ENCODE assay signal across 9 cellular contexts in genomic region chr17:35242158-35242804, GRCh38. TPM values are rescaled to one million over a fixed set of nuclear protein-coding genes. Genes with fewer than 3 reads are reported as not detected.
DNase-seq lines count a peak whose midpoint lies in the region; ATAC-seq, FAIRE-seq and TF ChIP-seq lines count a peak whose summit lies in the region.
"Had no signal": no experiment of that assay in that cellular context is flagged by ENCODE, and none has a peak within 500 bp of the region (broad histone marks: within the 10 kb centered on the region; RNA-seq: fewer than 3 reads in every experiment).

No MANE protein-coding gene starts in this region.

- TF ChIP-seq CTCF in RWPE2 (IDR thresholded peaks at IDR 0.05; ENCODE audit: poor library complexity, severe bottlenecking): peak; percentile 35
- peak; percentile 66 for TF ChIP-seq CTCF in progenitor cell of endocrine pancreas (IDR thresholded peaks at IDR 0.05; ENCODE audit: unreplicated experiment)

- no peaks in the 10 kb centered on the region for H3K9me3 ChIP-seq in RWPE2 (ENCODE audit: severe bottlenecking)

- no peaks in the 10 kb centered on the region for H3K27me3 ChIP-seq in RWPE2 (ENCODE audit: insufficient read depth, poor library complexity, severe bottlenecking)

- ATAC-seq in GM21526 (IDR thresholded peaks at IDR 0.05; ENCODE audit: low FRiP score, unreplicated experiment) (peak; percentile 56), RWPE2 (ENCODE audit: low read depth) (peak; percentile 57)

- H3K27ac Mint-ChIP-seq in progenitor cell of endocrine pancreas: peak overlapping the region; percentile 97

- H3K9me3 Mint-ChIP-seq in progenitor cell of endocrine pancreas (ENCODE audit: low read depth): no peaks in the 10 kb centered on the region

- intact Hi-C loops in cardiac septum (cut with DNase I): loop anchor here (5.0 kb wide), 3 partner anchors 70 to 295 kb away; partner anchors contain the start of genes SLFN12 and SLFN12L

- H3K27ac ChIP-seq in RWPE2 (ENCODE audit: poor library complexity, severe bottlenecking): peak overlapping the region; percentile 97

- H3K4me1 Mint-ChIP-seq in progenitor cell of endocrine pancreas (ENCODE audit: low read depth): peaks cover 21% of the 10 kb centered on the region

- H3K36me3 ChIP-seq in RWPE2 (ENCODE audit: low read depth): peaks cover 21% of the 10 kb centered on the region

- no peaks in the 10 kb centered on the region for H3K27me3 Mint-ChIP-seq in progenitor cell of endocrine pancreas

- peak overlapping the region; percentile 89 for H3K4me3 Mint-ChIP-seq in progenitor cell of endocrine pancreas (ENCODE audit: low read depth)

- peak; percentile 66 for DNase-seq in DMS 273 (lab: John Stamatoyannopoulos, UW; ENCODE audit: unreplicated experiment)
- DNase-seq in Jurkat, Clone E6-1 (ENCODE audit: low read depth, low spot score): peak; percentile 85
- DNase-seq in RWPE2 (ENCODE audit: low spot score): peak; percentile 87
- DNase-seq in activated naive CD4-positive, alpha-beta T cell treated with Interleukin-2 at 50 U/mL for 16 hours: peak; percentile 87
- peak; percentile 77 for DNase-seq in cardiac septum (ENCODE audit: low spot score)
- peak; percentile 68 for DNase-seq in progenitor cell of endocrine pancreas (ENCODE audit: low spot score, unreplicated experiment)
- DNase-seq in urothelium cell line (ENCODE audit: low spot score): peak; percentile 83

- FAIRE-seq in urothelium cell line (lab: Jason Lieb, UNC): no peak

- peaks cover 29% of the 10 kb centered on the region for H3K4me1 ChIP-seq in RWPE2 (ENCODE audit: insufficient read depth, poor library complexity, severe bottlenecking)

- peak overlapping the region; percentile 88 for H3K4me3 ChIP-seq in Jurkat, Clone E6-1 (ENCODE audit: low read length)
- peak overlapping the region; percentile 85 for H3K4me3 ChIP-seq in RWPE2 (ENCODE audit: severe bottlenecking)

- H3K36me3 Mint-ChIP-seq in progenitor cell of endocrine pancreas (ENCODE audit: insufficient read depth): peaks cover 2% of the 10 kb centered on the region

RNA-seq across cellular contexts. Expression of gene SLFN5, which starts 0.6 kb away (rescaled TPM):
- polyA plus RNA-seq in Jurkat, Clone E6-1 (2012; ENCODE audit: insufficient read depth, insufficient read length): 7.8 TPM
- total RNA-seq in cardiac septum: 13.8 TPM
- total RNA-seq in progenitor cell of endocrine pancreas: 12.7 and 13.1 TPM in 2 replicates

RNA-seq across cellular contexts. Expression of gene SLC35G3, which starts 48.1 kb away (rescaled TPM):
- polyA plus RNA-seq in Jurkat, Clone E6-1 (2012; ENCODE audit: insufficient read depth, insufficient read length): not detected
- total RNA-seq in cardiac septum (not detected), progenitor cell of endocrine pancreas (not detected in 2 replicates)
- total RNA-seq: dermis microvascular lymphatic vessel endothelial cell had no signal

Comparison
In these comparisons a context has a peak if more than half of its experiments do, and no peak if none do; other contexts are left out.
1. Peak in every context shown above with its lines: DNase-seq, ATAC-seq, H3K4me3 ChIP-seq and H3K27ac ChIP-seq.